8 cellular contexts compared by ENCODE assay signal in the genomic region with DNA sequence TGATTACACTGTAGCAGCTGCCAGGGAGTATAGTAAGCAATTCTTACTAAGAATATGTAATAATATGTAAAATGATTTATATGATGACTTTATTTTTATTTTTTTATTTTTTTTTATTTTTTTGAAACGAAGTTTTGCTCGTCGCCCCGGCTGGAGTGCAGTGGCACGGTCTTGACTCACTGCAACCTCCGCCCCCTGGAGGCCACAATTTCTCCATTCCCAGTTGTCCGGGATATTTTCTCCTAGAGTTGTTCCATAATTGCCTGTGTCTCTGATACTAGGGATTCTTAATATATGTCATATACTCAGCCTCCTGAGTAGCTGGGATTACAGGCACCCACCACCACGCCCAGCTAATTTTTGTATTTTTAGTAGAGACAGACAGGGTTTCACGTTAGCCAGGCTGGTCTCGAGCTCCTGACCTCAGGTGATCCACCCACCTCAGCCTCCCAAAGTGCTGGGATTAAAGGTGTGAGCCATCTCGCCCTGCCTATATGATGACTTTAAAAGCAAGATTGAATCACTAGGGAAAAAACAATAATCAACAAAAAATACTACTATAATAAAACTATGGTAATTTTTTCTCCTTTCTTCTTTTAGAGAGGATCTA. TPM values are rescaled to one million over a fixed set of nuclear protein-coding genes. Genes with fewer than 3 reads are reported as not detected.
A peak's percentile ranks its signal among the peaks of the same experiment; 100 is the strongest.
DNase-seq lines count a peak whose midpoint lies in the region; ATAC-seq and TF ChIP-seq lines count a peak whose summit lies in the region.

No MANE protein-coding gene starts in this region.

- no peaks in the 10 kb centered on the region for H3K9me3 ChIP-seq in lung (ENCODE audit: control insufficient read depth in 2 of 2, insufficient read depth in 1 of 2, low read length in 1 of 2)

- WGBS in lung, 2 donors: 31 to 40% methylated on average over 11 of the region's 11 CpGs

- ATAC-seq in lung (ENCODE audit: insufficient read depth, low FRiP score): no peak
- no peak for ATAC-seq in HG02571 (IDR thresholded peaks at IDR 0.05; ENCODE audit: unreplicated experiment)

- H3K4me1 ChIP-seq in lung (ENCODE audit: control insufficient read depth in 2 of 2, insufficient read depth in 2 of 2, low read length in 2 of 2): peaks cover 0 to 11% of the 10 kb centered on the region in 2 donors

- DNase-seq in NCI-H748 (lab: John Stamatoyannopoulos, UW; ENCODE audit: unreplicated experiment) (peak; percentile 20), NCI-H748 treated with DMSO at 0.1 percent for 48 hours (lab: John Stamatoyannopoulos, UW) (no peak), NCI-H82 (lab: John Stamatoyannopoulos, UW) (peak; percentile 69), dedifferentiated amniotic fluid mesenchymal stem cell (ENCODE audit: extremely low spot score) (peak; percentile 51), lung (ENCODE audit: low spot score) (peak; percentile 54), NCI-H1048 (lab: John Stamatoyannopoulos, UW) (no peak), COR-L47 (lab: John Stamatoyannopoulos, UW) (no peak)

- H3K4me3 ChIP-seq in lung: no peak overlapping the region

- no peaks in the 10 kb centered on the region for H3K27me3 ChIP-seq in lung (ENCODE audit: control insufficient read depth, insufficient read depth)

- peak; percentile 29 for TF ChIP-seq CTCF in lung (IDR thresholded peaks at IDR 0.05; ENCODE audit: control extremely low read depth, extremely low read depth)

- H3K36me3 ChIP-seq in lung (ENCODE audit: control insufficient read depth in 2 of 2, insufficient read depth in 2 of 2, low read length in 2 of 2): no peaks in the 10 kb centered on the region

- no peak overlapping the region for H3K27ac ChIP-seq in lung (ENCODE audit: low read depth in 1 of 2, low read length in 1 of 2)

RNA-seq across cellular contexts. Expression of gene ITPR2, which starts 12.2 kb away (rescaled TPM):
- total RNA-seq in lung: 10 to 100 TPM; 43.0 to 47.0 TPM
- 10 to 100 TPM in 1 of 2 donors, 1 to 10 TPM in 1; 4.1 to 10.1 TPM for polyA plus RNA-seq in lung

Comparison
In these comparisons a context has a peak if more than half of its experiments do, and no peak if none do; other contexts are left out.
1. DNase-seq: peak in NCI-H748 (single experiment), NCI-H82 (single experiment), dedifferentiated amniotic fluid mesenchymal stem cell (single experiment) and lung (single experiment); none in NCI-H748 treated with DMSO at 0.1 percent for 48 hours (single experiment), NCI-H1048 (single experiment) and COR-L47 (single experiment).